ENCODE assay signal across 9 cellular contexts in the genomic region with DNA sequence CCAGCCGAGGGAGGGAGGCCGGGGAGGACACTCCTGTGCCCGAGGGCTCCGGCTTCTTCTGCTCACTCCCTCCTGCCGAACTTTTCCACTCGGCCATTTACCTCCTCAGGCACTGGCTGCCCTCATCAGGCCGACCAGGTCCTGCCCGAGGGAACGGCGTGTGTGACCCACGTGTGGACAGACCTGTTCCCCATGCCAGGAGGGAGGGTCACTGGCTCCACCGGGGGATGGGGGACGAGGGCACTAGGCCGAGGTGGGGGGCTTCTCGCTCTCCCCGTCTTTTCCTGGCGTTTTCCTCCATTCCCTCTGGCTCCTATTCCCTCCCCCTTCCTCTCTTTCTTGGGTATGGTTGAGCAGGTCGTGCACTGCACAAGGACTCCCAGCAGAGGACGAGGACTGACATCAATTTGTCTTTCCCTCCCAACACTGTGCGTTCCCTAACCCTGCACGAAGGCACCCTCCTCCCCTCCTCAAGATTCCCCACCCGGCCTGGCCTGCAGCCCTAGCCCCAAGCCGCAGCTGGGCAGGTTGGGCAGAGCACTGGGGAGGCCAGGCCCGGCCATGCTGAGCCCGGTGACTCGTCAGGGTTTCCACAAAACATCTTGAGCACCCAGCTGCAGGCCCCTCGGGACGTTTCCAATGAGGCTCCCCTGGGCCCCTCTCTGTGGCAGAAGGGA. TPM values are rescaled to one million over a fixed set of nuclear protein-coding genes. Genes with fewer than 3 reads are reported as not detected.
A peak's percentile ranks its signal among the peaks of the same experiment; 100 is the strongest.
DNase-seq lines count a peak whose midpoint lies in the region; ATAC-seq and TF ChIP-seq lines count a peak whose summit lies in the region.
"Had no signal": no experiment of that assay in that cellular context is flagged by ENCODE, and none has a peak within 500 bp of the region (broad histone marks: within the 10 kb centered on the region; RNA-seq: fewer than 3 reads in every experiment).

No MANE protein-coding gene starts in this region.

- DNase-seq in AG08396 (ENCODE audit: low spot score) (peak; percentile 55), adipocyte (ENCODE audit: low read depth) (no peak), lower lobe of right lung (no peak), mucosa of gallbladder (ENCODE audit: low spot score) (no peak), hypothalamus (lab: John Stamatoyannopoulos, UW) (no peak), GM20000 (ENCODE audit: low spot score) (no peak), OCI-M1 (lab: John Stamatoyannopoulos, UW) (no peak)
- DNase-seq: NCI-H2029 treated with DMSO at 0.1 percent for 48 hours had no signal

- H3K4me3 ChIP-seq in adipocyte (ENCODE audit: low read length) (peak overlapping the region; percentile 72), lower lobe of right lung (peak overlapping the region; percentile 57)

- peaks cover 32% of the 10 kb centered on the region for H3K27me3 ChIP-seq in adipocyte (replicated peaks; ENCODE audit: control insufficient read depth, insufficient read depth, low read length)
- H3K27me3 ChIP-seq in lower lobe of right lung (ENCODE audit: low read depth): peaks cover 39% of the 10 kb centered on the region

- peak; percentile 1 for ATAC-seq in GM21825 (IDR thresholded peaks at IDR 0.05; ENCODE audit: unreplicated experiment)
- ATAC-seq in lower lobe of right lung: no peak

- H3K27ac ChIP-seq in lower lobe of right lung: peak overlapping the region; percentile 66

- H3K36me3 ChIP-seq in adipocyte (ENCODE audit: control insufficient read depth, insufficient read depth, low read length, severe bottlenecking) (peaks cover 18% of the 10 kb centered on the region), lower lobe of right lung (peaks cover 38% of the 10 kb centered on the region)

- H3K4me1 ChIP-seq in adipocyte (ENCODE audit: control insufficient read depth, insufficient read depth, low read length) (no peaks in the 10 kb centered on the region), lower lobe of right lung (peaks cover 34% of the 10 kb centered on the region)

- H3K9ac ChIP-seq in adipocyte (ENCODE audit: low read length): peak overlapping the region; percentile 69

- H3K9me3 ChIP-seq in adipocyte (ENCODE audit: control insufficient read depth, low read length): no peaks in the 10 kb centered on the region
- no peaks in the 10 kb centered on the region for H3K9me3 ChIP-seq in lower lobe of right lung

- TF ChIP-seq CTCF in lower lobe of right lung (IDR thresholded peaks at IDR 0.05) (no peak), GM20000 (IDR thresholded peaks at IDR 0.05; ENCODE audit: extremely low read depth, missing control alignments) (no peak)

- intact Hi-C loops in lower lobe of right lung (cut with DNase I): no loop called here

RNA-seq across cellular contexts. Expression of gene IL17C, which starts 3.2 kb away (rescaled TPM):
- total RNA-seq in lower lobe of right lung: not detected
- not detected for total RNA-seq in mucosa of gallbladder

RNA-seq across cellular contexts. Expression of gene CYBA, which starts 15.7 kb away (rescaled TPM):
- total RNA-seq in lower lobe of right lung (371 TPM), mucosa of gallbladder (271 TPM)

RNA-seq across cellular contexts. Expression of gene MVD, which starts 27.8 kb away (rescaled TPM):
- total RNA-seq in lower lobe of right lung: 71.8 TPM
- total RNA-seq in mucosa of gallbladder: 126 TPM

RNA-seq across cellular contexts. Expression of gene SNAI3, which starts 51.2 kb away (rescaled TPM):
- total RNA-seq in lower lobe of right lung (6.1 TPM), mucosa of gallbladder (1.9 TPM)
